ENCODE assay signal across 1 cellular context in the genomic region with DNA sequence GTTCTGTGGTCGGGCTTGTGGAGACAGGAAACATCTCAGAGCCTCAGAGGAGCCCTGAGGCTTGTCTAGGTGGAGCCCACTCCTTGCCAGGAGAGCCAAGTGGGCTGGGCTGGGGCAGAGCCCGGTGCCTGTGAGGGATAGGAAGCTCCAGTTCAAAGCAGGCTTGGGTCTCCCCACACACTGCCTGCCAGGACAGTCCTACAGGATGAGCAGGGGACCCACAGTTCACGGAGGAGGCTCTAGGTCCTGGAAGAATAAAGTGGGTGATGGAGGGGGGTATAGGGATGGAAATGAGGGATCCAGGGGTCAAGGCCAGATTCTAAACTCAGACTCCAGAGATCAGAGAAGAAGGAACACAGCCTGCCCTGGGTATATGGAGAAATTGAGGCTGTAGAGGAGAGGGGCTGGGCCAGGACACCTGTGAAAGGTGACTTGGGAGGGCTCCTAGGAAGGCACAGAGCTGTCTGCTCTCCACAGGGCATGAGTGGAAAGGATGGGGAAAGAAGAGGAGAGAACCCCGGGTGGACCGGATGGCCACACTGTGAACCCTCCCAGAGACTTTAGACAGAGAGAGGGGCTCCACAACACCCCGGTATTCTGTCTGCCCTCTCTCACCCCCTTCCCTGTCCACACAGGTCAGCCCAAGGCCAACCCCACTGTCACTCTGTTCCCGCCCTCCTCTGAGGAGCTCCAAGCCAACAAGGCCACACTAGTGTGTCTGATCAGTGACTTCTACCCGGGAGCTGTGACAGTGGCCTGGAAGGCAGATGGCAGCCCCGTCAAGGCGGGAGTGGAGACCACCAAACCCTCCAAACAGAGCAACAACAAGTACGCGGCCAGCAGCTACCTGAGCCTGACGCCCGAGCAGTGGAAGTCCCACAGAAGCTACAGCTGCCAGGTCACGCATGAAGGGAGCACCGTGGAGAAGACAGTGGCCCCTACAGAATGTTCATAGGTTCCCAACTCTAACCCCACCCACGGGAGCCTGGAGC.
TF ChIP-seq lines count a peak whose summit lies in the region.

No MANE protein-coding gene starts in this region.

TF ChIP-seq in WTC11, 78 proteins besides CTCF, POLR2A, EP300 and RAD21 (continued from another document):
- TF ChIP-seq, protein P1, sequence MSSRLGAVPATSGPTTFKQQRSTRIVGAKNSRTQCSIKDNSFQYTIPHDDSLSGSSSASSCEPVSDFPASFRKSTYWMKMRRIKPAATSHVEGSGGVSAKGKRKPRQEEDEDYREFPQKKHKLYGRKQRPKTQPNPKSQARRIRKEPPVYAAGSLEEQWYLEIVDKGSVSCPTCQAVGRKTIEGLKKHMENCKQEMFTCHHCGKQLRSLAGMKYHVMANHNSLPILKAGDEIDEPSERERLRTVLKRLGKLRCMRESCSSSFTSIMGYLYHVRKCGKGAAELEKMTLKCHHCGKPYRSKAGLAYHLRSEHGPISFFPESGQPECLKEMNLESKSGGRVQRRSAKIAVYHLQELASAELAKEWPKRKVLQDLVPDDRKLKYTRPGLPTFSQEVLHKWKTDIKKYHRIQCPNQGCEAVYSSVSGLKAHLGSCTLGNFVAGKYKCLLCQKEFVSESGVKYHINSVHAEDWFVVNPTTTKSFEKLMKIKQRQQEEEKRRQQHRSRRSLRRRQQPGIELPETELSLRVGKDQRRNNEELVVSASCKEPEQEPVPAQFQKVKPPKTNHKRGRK (CRISPR knock-in tag; IDR thresholded peaks at IDR 0.05; ENCODE audit: borderline replicate concordance), result no peak
- no peak for TF ChIP-seq SP1 (CRISPR knock-in tag; conservative IDR thresholded peaks at IDR 0.05)
- no peak for TF ChIP-seq TP53 (CRISPR knock-in tag; IDR thresholded peaks at IDR 0.05)
- no peak for TF ChIP-seq CBFB (CRISPR knock-in tag; IDR thresholded peaks at IDR 0.05; ENCODE audit: low read depth)
- TF ChIP-seq, protein P2, sequence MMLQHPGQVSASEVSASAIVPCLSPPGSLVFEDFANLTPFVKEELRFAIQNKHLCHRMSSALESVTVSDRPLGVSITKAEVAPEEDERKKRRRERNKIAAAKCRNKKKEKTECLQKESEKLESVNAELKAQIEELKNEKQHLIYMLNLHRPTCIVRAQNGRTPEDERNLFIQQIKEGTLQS (CRISPR knock-in tag; conservative IDR thresholded peaks at IDR 0.05), result no peak
- TF ChIP-seq ZNF671 (CRISPR knock-in tag; IDR thresholded peaks at IDR 0.05), result no peak
- no peak for TF ChIP-seq FOXJ3 (CRISPR knock-in tag; IDR thresholded peaks at IDR 0.05; ENCODE audit: borderline replicate concordance)
- no peak for TF ChIP-seq MXD4 (CRISPR knock-in tag; IDR thresholded peaks at IDR 0.05; ENCODE audit: borderline replicate concordance)
- TF ChIP-seq, protein P3, sequence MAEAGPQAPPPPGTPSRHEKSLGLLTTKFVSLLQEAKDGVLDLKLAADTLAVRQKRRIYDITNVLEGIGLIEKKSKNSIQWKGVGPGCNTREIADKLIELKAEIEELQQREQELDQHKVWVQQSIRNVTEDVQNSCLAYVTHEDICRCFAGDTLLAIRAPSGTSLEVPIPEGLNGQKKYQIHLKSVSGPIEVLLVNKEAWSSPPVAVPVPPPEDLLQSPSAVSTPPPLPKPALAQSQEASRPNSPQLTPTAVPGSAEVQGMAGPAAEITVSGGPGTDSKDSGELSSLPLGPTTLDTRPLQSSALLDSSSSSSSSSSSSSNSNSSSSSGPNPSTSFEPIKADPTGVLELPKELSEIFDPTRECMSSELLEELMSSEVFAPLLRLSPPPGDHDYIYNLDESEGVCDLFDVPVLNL (CRISPR knock-in tag; IDR thresholded peaks at IDR 0.05; ENCODE audit: borderline replicate concordance, low read depth), result no peak
- TF ChIP-seq, protein P4, sequence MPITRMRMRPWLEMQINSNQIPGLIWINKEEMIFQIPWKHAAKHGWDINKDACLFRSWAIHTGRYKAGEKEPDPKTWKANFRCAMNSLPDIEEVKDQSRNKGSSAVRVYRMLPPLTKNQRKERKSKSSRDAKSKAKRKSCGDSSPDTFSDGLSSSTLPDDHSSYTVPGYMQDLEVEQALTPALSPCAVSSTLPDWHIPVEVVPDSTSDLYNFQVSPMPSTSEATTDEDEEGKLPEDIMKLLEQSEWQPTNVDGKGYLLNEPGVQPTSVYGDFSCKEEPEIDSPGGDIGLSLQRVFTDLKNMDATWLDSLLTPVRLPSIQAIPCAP (CRISPR knock-in tag; IDR thresholded peaks at IDR 0.05), result no peak
